1 cellular context compared by ENCODE assay signal in genomic region chr10:123021517-123021916, GRCh38.
TF ChIP-seq lines count a peak whose summit lies in the region.

No MANE protein-coding gene starts in this region.

TF ChIP-seq in liver, 16 proteins besides CTCF, POLR2A, EP300 and RAD21 (continued from another document):
- no peak for TF ChIP-seq ZBTB33 (IDR thresholded peaks at IDR 0.05)
